28 cellular contexts compared by ENCODE assay signal in genomic region chr12:29405561-29405960, GRCh38.
"Had no signal": no experiment of that assay in that cellular context is flagged by ENCODE, and none has a peak within 500 bp of the region (broad histone marks: within the 10 kb centered on the region; RNA-seq: fewer than 3 reads in every experiment).

No MANE protein-coding gene starts in this region.

- ATAC-seq: effector memory CD8-positive, alpha-beta T cell; esophagus mucosa; foreskin keratinocyte; gastrocnemius medialis; gastroesophageal sphincter; heart left ventricle; heart right ventricle had no signal

- H3K9me3 ChIP-seq: colonic mucosa, esophagus muscularis mucosa, esophagus squamous epithelium, gastrocnemius medialis, gastroesophageal sphincter had no signal

- H3K27me3 ChIP-seq: colonic mucosa, dorsolateral prefrontal cortex, esophagus muscularis mucosa, esophagus squamous epithelium, foreskin keratinocyte, gastrocnemius medialis, gastroesophageal sphincter, heart left ventricle, heart right ventricle had no signal

- H3K36me3 ChIP-seq: colonic mucosa, esophagus muscularis mucosa, esophagus squamous epithelium, gastrocnemius medialis, gastroesophageal sphincter, heart left ventricle, heart right ventricle had no signal

- FAIRE-seq: colon, endometrium, endothelial cell of umbilical vein, frontal cortex had no signal

- H3K27ac ChIP-seq: colonic mucosa, coronary artery, dorsolateral prefrontal cortex, epithelial cell of prostate, esophagus muscularis mucosa, esophagus squamous epithelium, foreskin keratinocyte, gastrocnemius medialis, gastroesophageal sphincter, heart left ventricle, heart right ventricle had no signal

- H3K4me3 ChIP-seq: colonic mucosa, coronary artery, dorsolateral prefrontal cortex, esophagus muscularis mucosa, esophagus squamous epithelium, gastrocnemius medialis, gastroesophageal sphincter, heart left ventricle, heart right ventricle had no signal

- DNase-seq: colonic mucosa; cortex of kidney; dermis blood vessel endothelial cell; dorsolateral prefrontal cortex; effector CD4-positive, alpha-beta T cell; effector CD8-positive, alpha-beta T cell; effector memory CD4-positive, alpha-beta T cell; effector memory CD8-positive, alpha-beta T cell; endodermal cell; erythroblast; esophagus squamous epithelium; foreskin fibroblast; foreskin keratinocyte; foreskin melanocyte; gastrocnemius medialis; glutamatergic neuron; head of caudate nucleus; heart left ventricle; heart right ventricle had no signal

- H3K4me1 ChIP-seq: colonic mucosa, esophagus muscularis mucosa, esophagus squamous epithelium, foreskin keratinocyte, gastrocnemius medialis, gastroesophageal sphincter, heart left ventricle, heart right ventricle had no signal
